Comparison of ENCODE assay signal across 1 cellular context in genomic region chr2:109005686-109006204, GRCh38.
A peak's percentile ranks its signal among the peaks of the same experiment; 100 is the strongest.
TF ChIP-seq lines count a peak whose summit lies in the region.

No MANE protein-coding gene starts in this region.

TF ChIP-seq in K562, 482 proteins besides CTCF, POLR2A, EP300 and RAD21 (continued from another document and continues in another):
- TF ChIP-seq MGA (IDR thresholded peaks at IDR 0.05), result peak; percentile 94
- TF ChIP-seq ZNF76 (CRISPR knock-in tag; IDR thresholded peaks at IDR 0.05; ENCODE audit: borderline replicate concordance), result 0 out of 2 replicates have a peak, but pooled peaks have one; percentile 9
- TF ChIP-seq SRSF9 (IDR thresholded peaks at IDR 0.05; ENCODE audit: borderline replicate concordance, low read depth, low read length), result no peak
- TF ChIP-seq HNRNPH1 (optimal IDR thresholded peaks at IDR 0.05; ENCODE audit: low read depth, low read length), result no peak
- no peak for TF ChIP-seq HNRNPUL1 (IDR thresholded peaks at IDR 0.05; ENCODE audit: low read length)
- TF ChIP-seq PML (IDR thresholded peaks at IDR 0.05; ENCODE audit: low read length), result no peak
- 0 out of 2 replicates have a peak, but pooled peaks have one; percentile 14 for TF ChIP-seq MYC (IDR thresholded peaks at IDR 0.05; ENCODE audit: low read depth, low read length)
- TF ChIP-seq MYC (CRISPR knock-in tag; IDR thresholded peaks at IDR 0.05; ENCODE audit: borderline replicate concordance, low read depth), result no peak
- TF ChIP-seq ZNF395 (CRISPR knock-in tag; IDR thresholded peaks at IDR 0.05), result 0 out of 2 replicates have a peak, but pooled peaks have one; percentile 33
- TF ChIP-seq TFAP4 (CRISPR knock-in tag; IDR thresholded peaks at IDR 0.05; ENCODE audit: borderline replicate concordance), result peak; percentile 58; the same call in 1 of the 2 replicates
- no peak for TF ChIP-seq ZNF134 (CRISPR knock-in tag; conservative IDR thresholded peaks at IDR 0.05)
- no peak for TF ChIP-seq POLR2G (IDR thresholded peaks at IDR 0.05; ENCODE audit: low read depth, low read length)
- peak; percentile 22; the same call in 1 of the 2 replicates for TF ChIP-seq RNF2 (IDR thresholded peaks at IDR 0.05)
- TF ChIP-seq BCL6 (CRISPR knock-in tag; IDR thresholded peaks at IDR 0.05), result no peak
- TF ChIP-seq MLX (CRISPR knock-in tag; conservative IDR thresholded peaks at IDR 0.05), result 0 out of 4 replicates have a peak, but pooled peaks of 1 of the 2 experiments have one; percentile 64
- TF ChIP-seq HMGXB4 (CRISPR knock-in tag; IDR thresholded peaks at IDR 0.05), result no peak
- TF ChIP-seq E2F6 (IDR thresholded peaks at IDR 0.05; ENCODE audit: borderline replicate concordance in 1 of 2, extremely low read depth in 1 of 2, insufficient read depth in 1 of 2, insufficient read length in 1 of 2, low read depth in 1 of 2, low read length in 1 of 2, poor library complexity in 1 of 2, severe bottlenecking in 1 of 2), result peak; percentile 44 to 72
- TF ChIP-seq FOS (IDR thresholded peaks at IDR 0.05; ENCODE audit: extremely low read depth, insufficient read length), result no peak
- TF ChIP-seq E4F1 (CRISPR knock-in tag; IDR thresholded peaks at IDR 0.05; ENCODE audit: borderline replicate concordance), result no peak
- no peak for TF ChIP-seq TEAD4 (IDR thresholded peaks at IDR 0.05; ENCODE audit: low read length)
- no peak for TF ChIP-seq TEAD4 (CRISPR knock-in tag; IDR thresholded peaks at IDR 0.05; ENCODE audit: borderline replicate concordance)
- TF ChIP-seq CBFA2T2 (conservative IDR thresholded peaks at IDR 0.05), result peak; percentile 76
- peak; percentile 61 for TF ChIP-seq CXXC5 (CRISPR knock-in tag; IDR thresholded peaks at IDR 0.05)
- TF ChIP-seq MNT (conservative IDR thresholded peaks at IDR 0.05), result no peak
- TF ChIP-seq RFX7 (CRISPR knock-in tag; IDR thresholded peaks at IDR 0.05), result no peak
- no peak for TF ChIP-seq AFF4 (CRISPR knock-in tag; IDR thresholded peaks at IDR 0.05)
- TF ChIP-seq EZH2 (IDR thresholded peaks at IDR 0.05; ENCODE audit: borderline replicate concordance, low read depth, low read length), result no peak
- TF ChIP-seq ELF1 (tag; IDR thresholded peaks at IDR 0.05), result peak; percentile 88
